ENCODE assay signal across 8 cellular contexts in the genomic region with DNA sequence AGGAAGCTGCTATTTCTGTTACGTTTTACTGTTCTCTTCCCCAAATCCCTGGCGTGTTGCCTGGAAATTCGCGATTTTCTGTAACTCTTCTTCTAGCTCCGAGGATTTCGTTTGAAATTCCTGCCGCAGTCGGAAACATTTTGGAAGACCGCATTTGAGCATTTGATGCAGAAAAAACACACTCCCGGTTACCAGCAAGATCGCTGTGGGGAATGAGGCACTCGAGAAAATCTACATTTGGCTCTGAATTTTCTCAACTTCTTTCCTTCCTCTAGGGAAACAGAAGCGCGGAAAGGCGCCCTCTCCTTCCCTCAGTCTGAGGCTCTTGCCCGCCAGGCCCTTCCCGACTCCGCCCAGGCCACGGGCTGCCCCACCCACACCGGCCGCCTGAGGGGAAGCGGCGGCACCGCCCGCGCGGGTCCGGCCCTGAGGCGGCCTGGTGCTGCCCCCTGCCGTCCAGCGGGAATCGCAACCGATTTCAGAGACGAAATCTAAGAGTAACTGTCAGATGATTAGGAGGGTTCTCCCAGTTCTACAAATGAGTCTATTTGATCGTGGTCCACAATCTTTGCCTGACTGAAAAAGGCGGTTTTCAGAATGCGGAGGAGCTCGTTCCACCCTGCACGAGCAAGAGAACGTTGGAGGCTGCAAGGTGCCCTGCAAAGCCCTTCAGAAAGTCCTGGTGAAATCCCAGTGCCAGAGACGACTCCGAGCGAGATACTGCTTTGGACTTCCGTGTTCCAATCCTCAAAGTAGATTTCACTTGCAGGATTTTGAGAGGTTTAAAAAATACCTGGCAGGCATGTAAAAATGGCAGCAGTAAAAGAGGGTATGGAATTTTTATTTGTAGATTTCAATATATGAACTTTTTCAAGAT. TPM values are rescaled to one million over a fixed set of nuclear protein-coding genes. Genes with fewer than 3 reads are reported as not detected.
DNase-seq lines count a peak whose midpoint lies in the region; ATAC-seq and TF ChIP-seq lines count a peak whose summit lies in the region.

No MANE protein-coding gene starts in this region.

- ATAC-seq in HG02588 (IDR thresholded peaks at IDR 0.05; ENCODE audit: unreplicated experiment) (peak; percentile 100), heart right ventricle (peak; percentile 100), upper lobe of left lung (ENCODE audit: low FRiP score in 2 of 2) (peak; percentile 100)

- TF ChIP-seq POLR2A in adrenal gland (IDR thresholded peaks at IDR 0.05): peak in 1 of 2 donors; percentile 44
- TF ChIP-seq POLR2A in upper lobe of left lung (IDR thresholded peaks at IDR 0.05): peak in 1 of 4 donors; percentile 57

- 3 to 5% (median 4%) methylated on average over 32 to 44 of the region's 44 CpGs for WGBS in adrenal gland, 4 donors
- WGBS in heart right ventricle, 2 donors: 1 to 2% methylated on average over 44 of the region's 44 CpGs
- WGBS in upper lobe of left lung, 2 donors: 2 to 4% methylated on average over 41 to 44 of the region's 44 CpGs

- intact Hi-C loops in adrenal gland (cut with DNase I): loop anchor here in 1 of 2 donors (5.0 kb wide), 1 partner anchor 1134 kb away; no protein-coding TSS in a partner anchor
- intact Hi-C loops in heart right ventricle (cut with DNase I): loop anchor here in 6 of 10 donors (5.0 to 10.0 kb wide), 4 partner anchors 72 to 1134 kb away; no protein-coding TSS in a partner anchor
- intact Hi-C loops in posterior vena cava (cut with DNase I): loop anchor here in 1 of 2 donors (10.0 kb wide), 1 partner anchor 1122 kb away; no protein-coding TSS in a partner anchor

- H3K36me3 ChIP-seq in adrenal gland (replicated peaks in 1 of 2) (no peaks in the 10 kb centered on the region), heart right ventricle (no peaks in the 10 kb centered on the region), upper lobe of left lung (no peaks in the 10 kb centered on the region)

- peak; percentile 44 for DNase-seq in GM12864 (ENCODE audit: low read depth)
- DNase-seq in NCI-H1048 (lab: John Stamatoyannopoulos, UW): peak; percentile 66
- DNase-seq in T follicular helper cell (ENCODE audit: low read depth): peak; percentile 67
- DNase-seq in adrenal gland: peak; percentile 90 to 95 (median 93)
- DNase-seq in heart right ventricle: peak; percentile 93 to 96
- DNase-seq in posterior vena cava (ENCODE audit: low spot score): peak; percentile 98
- peak; percentile 95 to 99 for DNase-seq in upper lobe of left lung

- H3K9me3 ChIP-seq in adrenal gland (replicated peaks in 1 of 3) (no peaks in the 10 kb centered on the region), heart right ventricle (no peaks in the 10 kb centered on the region), upper lobe of left lung (no peaks in the 10 kb centered on the region)

- TF ChIP-seq CTCF in GM12864 (IDR thresholded peaks at IDR 0.05; ENCODE audit: low read depth, low read length, missing control alignments): peak; percentile 85
- peak; percentile 87 to 97 (median 92) for TF ChIP-seq CTCF in adrenal gland (IDR thresholded peaks at IDR 0.05)
- peak; percentile 92 to 99 (median 95) for TF ChIP-seq CTCF in heart right ventricle (IDR thresholded peaks at IDR 0.05)
- TF ChIP-seq CTCF in upper lobe of left lung (IDR thresholded peaks at IDR 0.05): peak; percentile 91 to 97 (median 94)

- H3K27ac ChIP-seq in adrenal gland: peak overlapping the region in 4 of 5 donors; percentile 36 to 77 (median 44)
- peak overlapping the region in 9 of 10 donors; percentile 26 to 73 (median 60) for H3K27ac ChIP-seq in heart right ventricle
- H3K27ac ChIP-seq in upper lobe of left lung: peak overlapping the region; percentile 12 to 55 (median 52)

- no peak for TF ChIP-seq EP300 in upper lobe of left lung (IDR thresholded peaks at IDR 0.05)

- no peaks in the 10 kb centered on the region for H3K4me1 ChIP-seq in adrenal gland (replicated peaks in 1 of 2)
- H3K4me1 ChIP-seq in heart right ventricle: peaks cover 0 to 11% (median 5%) of the 10 kb centered on the region in 9 donors
- peaks cover 0 to 12% (median 2%) of the 10 kb centered on the region in 4 donors for H3K4me1 ChIP-seq in upper lobe of left lung

- H3K4me3 ChIP-seq in GM12864 (ENCODE audit: low read depth, low read length): peak overlapping the region; percentile 52
- H3K4me3 ChIP-seq in adrenal gland: peak overlapping the region in 1 of 4 donors; percentile 51
- peak overlapping the region in 9 of 10 donors; percentile 24 to 61 (median 53) for H3K4me3 ChIP-seq in heart right ventricle
- H3K4me3 ChIP-seq in upper lobe of left lung: peak overlapping the region; percentile 12 to 52 (median 38)

- peaks cover 2% of the 10 kb centered on the region for H3K27me3 ChIP-seq in adrenal gland
- H3K27me3 ChIP-seq in heart right ventricle: no peaks in the 10 kb centered on the region
- H3K27me3 ChIP-seq in upper lobe of left lung: no peaks in the 10 kb centered on the region

RNA-seq across cellular contexts. Expression of a gene that starts 18.4 kb away (rescaled TPM):
- 10 to 100 TPM; 17.2 to 34.0 (median 25.3) TPM for total RNA-seq in adrenal gland
- polyA plus RNA-seq in adrenal gland: 10 to 100 TPM; 12.2 to 15.6 (median 13.2) TPM
- total RNA-seq in heart right ventricle: 10 to 100 TPM; 12.7 to 25.8 (median 18.1) TPM
- polyA plus RNA-seq in heart right ventricle: 10 to 100 TPM; 10.6 to 10.7 TPM
- 10 to 100 TPM; 28.7 to 29.4 TPM for total RNA-seq in posterior vena cava
- 10 to 100 TPM; 27.7 to 50.3 (median 34.9) TPM for total RNA-seq in upper lobe of left lung

Comparison
In these comparisons a context has a peak if more than half of its experiments do, and no peak if none do; other contexts are left out.
1. DNase-seq: peak in every context shown above with its lines; median percentile 98 in posterior vena cava; 97 in upper lobe of left lung; 94 in heart right ventricle; 93 in adrenal gland; 67 in T follicular helper cell; 66 in NCI-H1048; 44 in GM12864.